31 cellular contexts compared by ENCODE assay signal in genomic region chr14:21405097-21405496, GRCh38. TPM values are rescaled to one million over a fixed set of nuclear protein-coding genes. Genes with fewer than 3 reads are reported as not detected.
DNase-seq lines count a peak whose midpoint lies in the region; ATAC-seq, FAIRE-seq and TF ChIP-seq lines count a peak whose summit lies in the region.
"Had no signal": no experiment of that assay in that cellular context is flagged by ENCODE, and none has a peak within 500 bp of the region (broad histone marks: within the 10 kb centered on the region; RNA-seq: fewer than 3 reads in every experiment).

No MANE protein-coding gene starts in this region.

- H3K23ac ChIP-seq in H1 (ENCODE audit: insufficient read length): no peak overlapping the region

- H4K20me1 ChIP-seq in H1 (replicated peaks in 1 of 2; ENCODE audit: control insufficient read depth in 1 of 2, insufficient read depth in 2 of 2, low read length in 2 of 2) (no peaks in the 10 kb centered on the region), osteoblast (ENCODE audit: insufficient read depth, low read length) (no peaks in the 10 kb centered on the region)

- no peak overlapping the region for H2BK120ac ChIP-seq in H1 (replicated peaks; ENCODE audit: low read depth, low read length)

- no peak overlapping the region for H2BK12ac ChIP-seq in H1 (ENCODE audit: low read depth, low read length)

- FAIRE-seq in H1 (lab: Jason Lieb, UNC): no peak
- FAIRE-seq: GM19239, H54, small intestine, TTC549 had no signal

- TF ChIP-seq EP300 in H1 (IDR thresholded peaks at IDR 0.05; ENCODE audit: borderline replicate concordance in 1 of 2, low read depth in 2 of 2, low read length in 2 of 2): no peak

- H3K9ac ChIP-seq in H1 (replicated peaks in 1 of 4; ENCODE audit: extremely low read depth in 1 of 4, low read depth in 3 of 4, low read length in 3 of 4): no peak overlapping the region

- no peaks in the 10 kb centered on the region for H3K79me1 ChIP-seq in H1 (ENCODE audit: low read depth, low read length)

- H3K27me3 Mint-ChIP-seq in activated naive CD4-positive, alpha-beta T cell treated with anti-CD3 and anti-CD28 coated beads for 36 hours (ENCODE audit: low read depth): no peaks in the 10 kb centered on the region
- H3K27me3 Mint-ChIP-seq: activated CD8-positive, alpha-beta T cell treated with anti-CD3 and anti-CD28 coated beads for 36 hours; CD8-positive, alpha-beta memory T cell; central memory CD8-positive, alpha-beta T cell; dendritic cell treated with granulocyte-macrophage colony-stimulating factor and Interleukin-4, amounts not matched to agents 40 ng/mL and 50 ng/mL, for 4 days; T-helper 17 cell had no signal

- H3K36me3 Mint-ChIP-seq in activated naive CD4-positive, alpha-beta T cell treated with anti-CD3 and anti-CD28 coated beads for 36 hours (ENCODE audit: low read depth): peaks cover 51% of the 10 kb centered on the region
- H3K36me3 Mint-ChIP-seq in activated naive CD4-positive, alpha-beta T cell treated with anti-CD3 and anti-CD28 coated beads, Interleukin-2, amount 50 U/mL, for 72 hours: peaks cover 26 to 50% of the 10 kb centered on the region in 2 donors

- H3K4me1 ChIP-seq in H1 (replicated peaks in 1 of 4; ENCODE audit: control insufficient read depth in 3 of 4, insufficient read depth in 4 of 4, low read length in 3 of 4): no peaks in the 10 kb centered on the region
- H3K4me1 ChIP-seq in osteoblast (ENCODE audit: insufficient read depth, low read length): peaks cover 10% of the 10 kb centered on the region
- H3K4me1 ChIP-seq: BE2C, esophagus squamous epithelium, Peyer's patch, testis had no signal

- peaks cover 1% of the 10 kb centered on the region for H3K4me1 Mint-ChIP-seq in activated naive CD4-positive, alpha-beta T cell treated with anti-CD3 and anti-CD28 coated beads for 36 hours (ENCODE audit: low read depth)
- H3K4me1 Mint-ChIP-seq: CD8-positive, alpha-beta memory T cell; central memory CD8-positive, alpha-beta T cell; nephron progenitor cell had no signal

- no peak overlapping the region for H3K18ac ChIP-seq in H1 (ENCODE audit: extremely low read depth, low read length)

- no peak overlapping the region for H4K5ac ChIP-seq in H1 (ENCODE audit: insufficient read length, low read depth, low read length)

- intact Hi-C loops in activated naive CD4-positive, alpha-beta T cell treated with anti-CD3 and anti-CD28 coated beads for 36 hours (cut with micrococcal nuclease): no loop called here
- intact Hi-C loops in cardiac septum (cut with DNase I): no loop called here

- no peak for TF ChIP-seq RAD21 in H1 (IDR thresholded peaks at IDR 0.05 in 1 of 2, conservative IDR thresholded peaks at IDR 0.05 in 1 of 2; ENCODE audit: low read depth in 2 of 2, low read length in 2 of 2)

- H2BK5ac ChIP-seq in H1 (ENCODE audit: low read depth, low read length): no peak overlapping the region

- H3K27ac ChIP-seq in H1 (ENCODE audit: low read depth, low read length) (no peak overlapping the region), osteoblast (ENCODE audit: low read depth, low read length) (no peak overlapping the region)
- H3K27ac ChIP-seq: esophagus squamous epithelium, ovary, Peyer's patch had no signal

- H3K4me2 ChIP-seq in H1 (ENCODE audit: insufficient read depth in 1 of 2, low read depth in 2 of 2, low read length in 2 of 2): no peak overlapping the region
- H3K4me2 ChIP-seq in osteoblast (ENCODE audit: insufficient read depth, low read length): no peak overlapping the region

- H3K4ac ChIP-seq in H1 (replicated peaks; ENCODE audit: insufficient read length, low read depth, low read length): no peak overlapping the region

- no peak for TF ChIP-seq CTCF in H1 (IDR thresholded peaks at IDR 0.05; ENCODE audit: control extremely low read depth in 1 of 3, insufficient read depth in 1 of 3, low read depth in 1 of 3, low read length in 3 of 3)
- no peak for TF ChIP-seq CTCF in osteoblast (IDR thresholded peaks at IDR 0.05; ENCODE audit: extremely low read depth, low read depth, low read length)

- H2AK5ac ChIP-seq in H1 (ENCODE audit: low read depth, low read length): no peak overlapping the region

- no peak overlapping the region for H4K91ac ChIP-seq in H1 (replicated peaks; ENCODE audit: insufficient read length, low read length)

- H3K14ac ChIP-seq in H1 (ENCODE audit: insufficient read length): no peak overlapping the region

- no peak overlapping the region for H3K56ac ChIP-seq in H1 (replicated peaks; ENCODE audit: insufficient read length, low read depth, low read length)

- peak overlapping the region; percentile 18 for H3K27ac Mint-ChIP-seq in activated naive CD4-positive, alpha-beta T cell treated with anti-CD3 and anti-CD28 coated beads for 36 hours
- H3K27ac Mint-ChIP-seq in activated naive CD4-positive, alpha-beta T cell treated with anti-CD3 and anti-CD28 coated beads, Interleukin-2, amount 50 U/mL, for 72 hours: peak overlapping the region in 1 of 2 donors; percentile 60
- H3K27ac Mint-ChIP-seq: dendritic cell treated with granulocyte-macrophage colony-stimulating factor and Interleukin-4, amounts not matched to agents 40 ng/mL and 50 ng/mL, for 4 days; T-helper 17 cell had no signal

- H3K4me3 ChIP-seq in H1 (ENCODE audit: extremely low read depth in 1 of 4, insufficient read depth in 2 of 4, low read depth in 3 of 4, low read length in 4 of 4) (no peak overlapping the region), osteoblast (ENCODE audit: insufficient read depth, low read length) (no peak overlapping the region)
- H3K4me3 ChIP-seq: esophagus squamous epithelium, ovary, Peyer's patch, testis had no signal

- CTCF ChIA-PET in activated naive CD4-positive, alpha-beta T cell treated with anti-CD3 and anti-CD28 coated beads for 36 hours (lab: Charles Lee): no interaction called here
- CTCF ChIA-PET in H1 (lab: Charles Lee; ENCODE audit: partially characterized antibody): interaction anchor here (2.0 kb wide), 1 partner anchor 72 kb away, joined by 5 read pairs; the partner anchor contains the start of gene TOX4

- peaks cover 49 to 98% (median 94%) of the 10 kb centered on the region in 4 experiments for H3K36me3 ChIP-seq in H1 (ENCODE audit: control insufficient read depth in 2 of 4, insufficient read depth in 4 of 4, low read length in 3 of 4)
- peaks cover 89% of the 10 kb centered on the region for H3K36me3 ChIP-seq in osteoblast (ENCODE audit: insufficient read depth, low read length)
- H3K36me3 ChIP-seq: ovary had no signal

- no peaks in the 10 kb centered on the region for H3K27me3 ChIP-seq in H1 (replicated peaks in 1 of 4; ENCODE audit: control insufficient read depth in 3 of 4, extremely low read depth in 1 of 4, insufficient read depth in 3 of 4, low read length in 3 of 4)
- no peaks in the 10 kb centered on the region for H3K27me3 ChIP-seq in osteoblast (ENCODE audit: insufficient read depth, low read length)
- H3K27me3 ChIP-seq: BE2C, esophagus squamous epithelium, ovary, Peyer's patch, testis had no signal

- no peak for ATAC-seq in activated naive CD4-positive, alpha-beta T cell treated with anti-CD3 and anti-CD28 coated beads, Interleukin-2, amount 50 U/mL, for 72 hours
- no peak for ATAC-seq in GM18867 (IDR thresholded peaks at IDR 0.05; ENCODE audit: unreplicated experiment)
- ATAC-seq: activated CD8-positive, alpha-beta T cell treated with anti-CD3 and anti-CD28 coated beads for 36 hours; T-helper 17 cell had no signal

- H3K9me3 Mint-ChIP-seq in activated naive CD4-positive, alpha-beta T cell treated with anti-CD3 and anti-CD28 coated beads for 36 hours: no peaks in the 10 kb centered on the region
- H3K9me3 Mint-ChIP-seq in activated naive CD4-positive, alpha-beta T cell treated with anti-CD3 and anti-CD28 coated beads, Interleukin-2, amount 50 U/mL, for 72 hours: no peaks in the 10 kb centered on the region
- H3K9me3 Mint-ChIP-seq: activated CD8-positive, alpha-beta T cell treated with anti-CD3 and anti-CD28 coated beads for 36 hours; CD8-positive, alpha-beta memory T cell; central memory CD8-positive, alpha-beta T cell; dendritic cell treated with granulocyte-macrophage colony-stimulating factor and Interleukin-4, amounts not matched to agents 40 ng/mL and 50 ng/mL, for 4 days; nephron progenitor cell had no signal

- H3K79me2 ChIP-seq in H1 (ENCODE audit: control insufficient read depth in 1 of 2, insufficient read depth in 2 of 2, low read length in 2 of 2) (no peaks in the 10 kb centered on the region), osteoblast (ENCODE audit: insufficient read depth, low read length) (no peaks in the 10 kb centered on the region)

- no peaks in the 10 kb centered on the region for H3K9me3 ChIP-seq in H1 (ENCODE audit: insufficient read depth in 2 of 2, low read depth in 1 of 2, low read length in 1 of 2)
- no peaks in the 10 kb centered on the region for H3K9me3 ChIP-seq in osteoblast (ENCODE audit: low read depth, low read length)
- H3K9me3 ChIP-seq: BE2C, esophagus squamous epithelium, ovary, Peyer's patch, testis had no signal

- no peak for DNase-seq in activated naive CD4-positive, alpha-beta T cell treated with anti-CD3 and anti-CD28 coated beads for 36 hours
- no peak for DNase-seq in activated naive CD4-positive, alpha-beta T cell treated with anti-CD3 and anti-CD28 coated beads, Interleukin-2, amount 50 U/mL, for 72 hours (ENCODE audit: low spot score in 2 of 2)
- DNase-seq in HT1080 (ENCODE audit: low read depth) (peak; percentile 11), H1 (ENCODE audit: low read depth in 1 of 2, low spot score in 2 of 2) (no peak), osteoblast (ENCODE audit: insufficient read length, low spot score, missing footprints) (peak; percentile 18), cardiac septum (ENCODE audit: low spot score) (no peak), NCI-H1930 (lab: John Stamatoyannopoulos, UW) (no peak)
- DNase-seq: ACHN; activated CD8-positive, alpha-beta T cell treated with anti-CD3 and anti-CD28 coated beads for 36 hours; BE2C; CD8-positive, alpha-beta memory T cell; esophagus squamous epithelium; hypothalamus; Karpas-422; NCI-H446 treated with DMSO at 0.1 percent for 48 hours; NCI-H774; nephron progenitor cell; ovary; Peyer's patch; retina; SHP77; small intestine; stimulated activated naive CD4-positive, alpha-beta T cell treated with Interleukin-2 at 50 U/mL for 16 hours; T-helper 17 cell; testis had no signal

- no peak overlapping the region for H2BK20ac ChIP-seq in H1 (ENCODE audit: low read length)

- H4K8ac ChIP-seq in H1 (ENCODE audit: extremely low read depth, insufficient read depth, low read length): no peak overlapping the region

- WGBS in H1 (ENCODE audit: extremely low coverage in 1 of 2, insufficient coverage in 1 of 2, insufficient read length in 1 of 2, insufficient replicate concordance in 2 of 2, low coverage in 1 of 2, low lambda C conversion rate in 2 of 2, missing lambda C conversion rate in 1 of 2), 2 experiments: 96% methylated on average over 3 of the region's 3 CpGs; no CpG with 5 or more reads in 1 of the 2 experiments

- H2AFZ ChIP-seq in H1 (ENCODE audit: low read length) (no peak overlapping the region), osteoblast (ENCODE audit: low read length) (no peak overlapping the region)

- H3K23me2 ChIP-seq in H1 (ENCODE audit: low read depth, low read length): no peaks in the 10 kb centered on the region

- no peak overlapping the region for H3K4me3 Mint-ChIP-seq in activated naive CD4-positive, alpha-beta T cell treated with anti-CD3 and anti-CD28 coated beads for 36 hours
- H3K4me3 Mint-ChIP-seq: activated CD8-positive, alpha-beta T cell treated with anti-CD3 and anti-CD28 coated beads for 36 hours; CD8-positive, alpha-beta memory T cell; central memory CD8-positive, alpha-beta T cell; dendritic cell treated with granulocyte-macrophage colony-stimulating factor and Interleukin-4, amounts not matched to agents 40 ng/mL and 50 ng/mL, for 4 days; nephron progenitor cell; T-helper 17 cell had no signal

- POLR2A ChIA-PET in H1 (lab: Charles Lee; ENCODE audit: partially characterized antibody): interaction anchor here (1.2 to 1.6 kb wide), 3 partner anchors 10 to 23 kb away, joined by 3 to 6 read pairs (median 4); no protein-coding TSS in a partner anchor

- no peak for TF ChIP-seq POLR2A in H1 (IDR thresholded peaks at IDR 0.05; ENCODE audit: control extremely low read depth in 1 of 2, low read depth in 2 of 2, low read length in 2 of 2)

- H2BK15ac ChIP-seq in H1 (ENCODE audit: low read length): no peak overlapping the region

RNA-seq across cellular contexts. Expression of gene SUPT16H, which starts 21.3 kb away (rescaled TPM):
- total RNA-seq in activated naive CD4-positive, alpha-beta T cell treated with anti-CD3 and anti-CD28 coated beads for 36 hours: 100 to 1,000 TPM; 164 to 165 TPM
- 100 to 1,000 TPM; 161 to 172 TPM for total RNA-seq in activated naive CD4-positive, alpha-beta T cell treated with anti-CD3 and anti-CD28 coated beads, Interleukin-2, amount 50 U/mL, for 72 hours
- 112 and 124 TPM in 2 replicates for total RNA-seq in HT1080 (2014; rRNA removed; shearing (Covaris generic))
- polyA plus RNA-seq in HT1080 (2015; cell fraction: cytosol; rRNA removed): 101 and 107 TPM in 2 replicates
- polyA plus RNA-seq in HT1080 (2015; cell fraction: nucleus; rRNA removed): 231 and 245 TPM in 2 replicates
- total RNA-seq in H1 (2021; fragmentation: NEBNext Ultra II Directional; extraction: Animal tissue kit (Norgen Biotek cat#: 25700)): 201 and 209 TPM in 2 replicates
- polyA plus RNA-seq in H1 (2011; rRNA removed): 93.1 and 138 TPM in 2 replicates
- polyA plus RNA-seq in H1 (2011; cell fraction: cytosol; rRNA removed): 133 TPM
- 101 TPM for polyA plus RNA-seq in H1 (2011; cell fraction: nucleus; rRNA removed)
- 170 to 199 TPM (median 181 TPM) in 4 replicates for polyA plus RNA-seq in H1 (2012, experiment 1 of 2)
- 18.0 TPM for polyA plus RNA-seq in H1 (2012, experiment 2 of 2)
- 138 TPM for polyA plus RNA-seq in H1 (2013, experiment 1 of 2)
- polyA plus RNA-seq in H1 (2013, experiment 2 of 2): 140 TPM
- 155 and 167 TPM in 2 replicates for polyA minus RNA-seq in H1 (2011; rRNA and poly(A)+ RNA removed)
- polyA minus RNA-seq in H1 (2011; cell fraction: cytosol; rRNA and poly(A)+ RNA removed): 84.6 TPM
- 119 TPM for polyA minus RNA-seq in H1 (2011; cell fraction: nucleus; rRNA and poly(A)+ RNA removed)
- 71.3 and 72.0 TPM in 2 replicates for total RNA-seq in osteoblast
- total RNA-seq in cardiac septum: 31.7 TPM

RNA-seq across cellular contexts. Expression of gene CHD8, which starts 50.8 kb away (rescaled TPM):
- total RNA-seq in activated naive CD4-positive, alpha-beta T cell treated with anti-CD3 and anti-CD28 coated beads for 36 hours: 10 to 100 TPM; 73.9 to 75.5 TPM
- 100 to 1,000 TPM; 125 to 126 TPM for total RNA-seq in activated naive CD4-positive, alpha-beta T cell treated with anti-CD3 and anti-CD28 coated beads, Interleukin-2, amount 50 U/mL, for 72 hours
- 53.8 and 58.3 TPM in 2 replicates for total RNA-seq in HT1080 (2014; rRNA removed; shearing (Covaris generic))
- polyA plus RNA-seq in HT1080 (2015; cell fraction: cytosol; rRNA removed): 16.3 and 19.3 TPM in 2 replicates
- polyA plus RNA-seq in HT1080 (2015; cell fraction: nucleus; rRNA removed): 77.8 and 79.5 TPM in 2 replicates
- 140 TPM in 2 replicates for total RNA-seq in H1 (2021; fragmentation: NEBNext Ultra II Directional; extraction: Animal tissue kit (Norgen Biotek cat#: 25700))
- 88.3 and 90.8 TPM in 2 replicates for polyA plus RNA-seq in H1 (2011; rRNA removed)
- polyA plus RNA-seq in H1 (2011; cell fraction: cytosol; rRNA removed): 52.5 TPM
- 191 TPM for polyA plus RNA-seq in H1 (2011; cell fraction: nucleus; rRNA removed)
- 110 to 135 TPM (median 131 TPM) in 4 replicates for polyA plus RNA-seq in H1 (2012, experiment 1 of 2)
- polyA plus RNA-seq in H1 (2012, experiment 2 of 2): 11.3 TPM
- 66.3 TPM for polyA plus RNA-seq in H1 (2013, experiment 1 of 2)
- 61.6 TPM for polyA plus RNA-seq in H1 (2013, experiment 2 of 2)
- 140 and 150 TPM in 2 replicates for polyA minus RNA-seq in H1 (2011; rRNA and poly(A)+ RNA removed)
- polyA minus RNA-seq in H1 (2011; cell fraction: cytosol; rRNA and poly(A)+ RNA removed): 94.8 TPM
- 129 TPM for polyA minus RNA-seq in H1 (2011; cell fraction: nucleus; rRNA and poly(A)+ RNA removed)
- 55.4 and 66.3 TPM in 2 replicates for total RNA-seq in osteoblast
- 38.3 TPM for total RNA-seq in cardiac septum

Comparison
In these comparisons a context has a peak if more than half of its experiments do, and no peak if none do; other contexts are left out.
1. DNase-seq: peak in HT1080 (single experiment) and osteoblast (single experiment); none in activated naive CD4-positive, alpha-beta T cell treated with anti-CD3 and anti-CD28 coated beads for 36 hours (single experiment), activated naive CD4-positive, alpha-beta T cell treated with anti-CD3 and anti-CD28 coated beads, Interleukin-2, amount 50 U/mL, for 72 hours (0 of 2), H1 (0 of 2), cardiac septum (single experiment) and NCI-H1930 (0 of 2).